8 cellular contexts compared by ENCODE assay signal in genomic region chr1:222732216-222733159, GRCh38.
DNase-seq lines count a peak whose midpoint lies in the region; ATAC-seq lines count a peak whose summit lies in the region.

No MANE protein-coding gene starts in this region.

- no peaks in the 10 kb centered on the region for H3K9me3 Mint-ChIP-seq in T-helper 2 cell treated with Interferon-gamma antibody and Interleukin-4, amounts not matched to agents 5 μg/mL and 100 μg/mL, for 36 hours

- peak overlapping the region; percentile 1 for H3K27ac Mint-ChIP-seq in T-helper 2 cell treated with Interferon-gamma antibody and Interleukin-4, amounts not matched to agents 5 μg/mL and 100 μg/mL, for 36 hours

- H3K27me3 Mint-ChIP-seq in T-helper 2 cell treated with Interferon-gamma antibody and Interleukin-4, amounts not matched to agents 5 μg/mL and 100 μg/mL, for 36 hours (ENCODE audit: low read depth) = no peaks in the 10 kb centered on the region

- H3K36me3 Mint-ChIP-seq in T-helper 2 cell treated with Interferon-gamma antibody and Interleukin-4, amounts not matched to agents 5 μg/mL and 100 μg/mL, for 36 hours (ENCODE audit: low read depth) = peaks cover 57% of the 10 kb centered on the region

- H3K4me3 Mint-ChIP-seq in T-helper 2 cell treated with Interferon-gamma antibody and Interleukin-4, amounts not matched to agents 5 μg/mL and 100 μg/mL, for 36 hours = no peak overlapping the region

- ATAC-seq in GM19438 (IDR thresholded peaks at IDR 0.05; ENCODE audit: low read depth, unreplicated experiment) (peak; percentile 97), HG03095 (IDR thresholded peaks at IDR 0.05; ENCODE audit: unreplicated experiment) (peak; percentile 98)

- H3K4me1 Mint-ChIP-seq in T-helper 2 cell treated with Interferon-gamma antibody and Interleukin-4, amounts not matched to agents 5 μg/mL and 100 μg/mL, for 36 hours (ENCODE audit: low read depth) = peaks cover 16% of the 10 kb centered on the region

- H3K4me3 ChIP-seq in GM08714 (ENCODE audit: low read length) = peak overlapping the region; percentile 47; the same call in 1 of the 2 replicates

- DNase-seq in T-helper 2 cell treated with Interferon-gamma antibody and Interleukin-4, amounts not matched to agents 5 μg/mL and 100 μg/mL, for 36 hours (ENCODE audit: low spot score) = no peak
- DNase-seq in HuH-7 (ENCODE audit: low spot score) (no peak), NCI-H1694 treated with DMSO at 0.1 percent for 48 hours (lab: John Stamatoyannopoulos, UW) (no peak), foreskin melanocyte (no peak), HuH-7.5 (ENCODE audit: low spot score) (no peak)
